In the genomic region with DNA sequence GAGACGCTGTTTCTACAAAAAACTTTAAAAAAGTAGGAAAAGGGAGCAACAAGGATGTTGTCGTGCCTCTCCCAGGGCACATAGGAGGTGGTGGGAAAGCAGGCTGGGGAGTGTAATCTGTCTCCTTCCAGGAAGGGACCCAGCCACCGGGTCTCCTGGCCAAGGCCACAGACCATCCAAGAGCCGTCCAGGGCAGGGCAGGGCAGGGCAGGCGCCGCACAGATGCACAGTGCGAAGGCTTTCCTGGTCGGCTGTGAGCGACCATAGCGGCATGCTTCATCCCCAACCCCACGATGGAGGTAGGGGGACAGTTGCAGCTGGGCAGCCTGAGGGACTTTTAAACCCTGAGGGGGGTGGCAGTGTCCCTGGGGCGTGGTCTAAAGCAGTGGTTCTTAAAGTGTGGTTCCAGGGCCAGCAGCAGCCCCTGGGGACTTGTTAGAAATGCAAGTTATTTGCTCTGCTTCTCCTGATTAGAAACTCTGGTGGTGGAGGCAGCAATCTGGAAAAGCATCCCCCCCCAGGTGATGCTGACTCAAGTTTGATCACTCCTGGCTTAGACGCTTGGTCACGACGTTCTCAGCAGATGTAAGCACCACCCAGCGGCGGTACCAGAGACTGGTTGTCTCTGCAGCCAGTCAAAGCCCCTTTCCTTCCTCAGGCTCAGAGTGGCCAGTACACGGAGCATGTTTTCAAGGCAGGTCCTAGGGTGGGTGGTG, we compare ENCODE assay signal across 16 cellular contexts.
DNase-seq lines count a peak whose midpoint lies in the region; ATAC-seq and TF ChIP-seq lines count a peak whose summit lies in the region.
"Had no signal": no experiment of that assay in that cellular context is flagged by ENCODE, and none has a peak within 500 bp of the region (broad histone marks: within the 10 kb centered on the region; RNA-seq: fewer than 3 reads in every experiment).

No MANE protein-coding gene starts in this region.

- H3K23ac ChIP-seq in IMR-90 (ENCODE audit: low read depth, low read length): no peak overlapping the region

- BruUV-seq in IMR-90 (replicated peaks; lab: Mats Ljungman, UMichigan): no TSS peak

- H3K14ac ChIP-seq in IMR-90 (replicated peaks; ENCODE audit: low read depth, low read length): no peak overlapping the region

- H3K4me1 Mint-ChIP-seq in activated T-cell treated with anti-CD3 and anti-CD28 coated beads, Interleukin-2, amount 50 U/mL, for 24 hours (ENCODE audit: low read depth): no peaks in the 10 kb centered on the region
- no peaks in the 10 kb centered on the region for H3K4me1 Mint-ChIP-seq in CD8-positive, alpha-beta T cell (ENCODE audit: low read depth)
- H3K4me1 Mint-ChIP-seq: neural crest cell had no signal

- peak overlapping the region; percentile 83 for H2AK9ac ChIP-seq in IMR-90 (replicated peaks; ENCODE audit: low read depth, low read length, poor library complexity)

- dilution Hi-C loops in IMR-90 (cut with HindIII; ENCODE audit: low sequenced_read_pairs, unreplicated experiment): no loop called here

- CTCF ChIA-PET in IMR-90 (lab: Yijun Ruan, JAX): no interaction called here
- CTCF ChIA-PET in CD8-positive, alpha-beta T cell (lab: Charles Lee): interaction anchor here (1.3 kb wide), 1 partner anchor 511 kb away, joined by 3 read pairs; no protein-coding TSS in a partner anchor

- POLR2A ChIA-PET in IMR-90 (lab: Charles Lee; ENCODE audit: unreplicated experiment): no interaction called here
- POLR2A ChIA-PET in CD8-positive, alpha-beta T cell (lab: Charles Lee): no interaction called here

- TF ChIP-seq POLR2A in IMR-90 (IDR thresholded peaks at IDR 0.05; ENCODE audit: low read depth, low read length) (no peak), prostate gland (IDR thresholded peaks at IDR 0.05) (no peak)

- no peak overlapping the region for H2BK20ac ChIP-seq in IMR-90 (ENCODE audit: low read depth, low read length)

- no peak overlapping the region for H3K4ac ChIP-seq in IMR-90 (ENCODE audit: low read depth, low read length)

- H3K9me3 ChIP-seq in IMR-90 (ENCODE audit: control insufficient read depth, insufficient read depth, low read length): no peaks in the 10 kb centered on the region
- H3K9me3 ChIP-seq in CD8-positive, alpha-beta T cell (ENCODE audit: low read length): no peaks in the 10 kb centered on the region
- no peaks in the 10 kb centered on the region for H3K9me3 ChIP-seq in prostate gland
- H3K9me3 ChIP-seq: left lung, thyroid gland had no signal

- H2BK15ac ChIP-seq in IMR-90 (ENCODE audit: low read depth, low read length): no peak overlapping the region

- H3K79me1 ChIP-seq in IMR-90 (ENCODE audit: low read depth in 1 of 2, low read length in 2 of 2): no peaks in the 10 kb centered on the region

- peak; percentile 13 for DNase-seq in DMS79 (lab: John Stamatoyannopoulos, UW)
- peak; percentile 55 for DNase-seq in IMR-90
- DNase-seq in cardiac fibroblast (ENCODE audit: low read depth in 2 of 2): peak; percentile 47 to 72
- peak; percentile 16 for DNase-seq in kidney glomerular epithelial cell (lab: John Stamatoyannopoulos, UW)
- DNase-seq in activated T-cell treated with anti-CD3 and anti-CD28 coated beads, Interleukin-2, amount 50 U/mL, for 24 hours: no peak
- DNase-seq in CD8-positive, alpha-beta T cell: no peak
- no peak for DNase-seq in GOT3 (lab: John Stamatoyannopoulos, UW)
- DNase-seq in prostate gland (ENCODE audit: low spot score): no peak
- DNase-seq: H7, left lung, NCI-H1436 treated with DMSO at 0.1 percent for 48 hours had no signal

- H4K8ac ChIP-seq in IMR-90 (ENCODE audit: low read depth in 2 of 2, low read length in 2 of 2): no peak overlapping the region

- H3K9me1 ChIP-seq in IMR-90 (ENCODE audit: insufficient read depth, low read length): no peaks in the 10 kb centered on the region

- no peak overlapping the region for H2BK5ac ChIP-seq in IMR-90 (ENCODE audit: low read depth, low read length, poor library complexity, severe bottlenecking)

- H2AK5ac ChIP-seq in IMR-90 (ENCODE audit: low read depth, low read length): no peak overlapping the region

- H3K4me1 ChIP-seq in IMR-90 (ENCODE audit: control insufficient read depth, insufficient read depth, low read length) (0 out of 2 replicates have a peak, but pooled peaks cover 2% of the 10 kb centered on the region), prostate gland (replicated peaks) (no peaks in the 10 kb centered on the region)
- H3K4me1 ChIP-seq in CD8-positive, alpha-beta T cell (ENCODE audit: insufficient read depth, low read length): no peaks in the 10 kb centered on the region
- H3K4me1 ChIP-seq: left lung had no signal

- H3K56ac ChIP-seq in IMR-90 (ENCODE audit: extremely low read depth, insufficient read depth, low read length): no peak overlapping the region

- in situ Hi-C loops in IMR-90 (cut with MboI; ENCODE audit: low sequenced_read_pairs): loop anchor here (10.0 kb wide), 1 partner anchor 511 kb away; no protein-coding TSS in a partner anchor

- no peaks in the 10 kb centered on the region for H3K36me3 ChIP-seq in IMR-90 (ENCODE audit: control insufficient read depth, insufficient read depth, low read length)
- H3K36me3 ChIP-seq in CD8-positive, alpha-beta T cell (ENCODE audit: insufficient read depth, low read length): no peaks in the 10 kb centered on the region
- no peaks in the 10 kb centered on the region for H3K36me3 ChIP-seq in prostate gland
- H3K36me3 ChIP-seq: left lung, thyroid gland had no signal

- no peak for TF ChIP-seq RAD21 in IMR-90 (IDR thresholded peaks at IDR 0.05; ENCODE audit: low read length)

- H3K9me3 Mint-ChIP-seq in activated T-cell treated with anti-CD3 and anti-CD28 coated beads, Interleukin-2, amount 50 U/mL, for 24 hours: no peaks in the 10 kb centered on the region
- H3K9me3 Mint-ChIP-seq in CD8-positive, alpha-beta T cell: no peaks in the 10 kb centered on the region
- H3K9me3 Mint-ChIP-seq: activated naive CD4-positive, alpha-beta T cell treated with anti-CD3 and anti-CD28 coated beads, Interleukin-2, amount 50 U/mL, for 72 hours; dendritic cell treated with granulocyte-macrophage colony-stimulating factor and Interleukin-4, amounts not matched to agents 40 ng/mL and 50 ng/mL, for 4 days; neural crest cell had no signal

- H4K5ac ChIP-seq in IMR-90 (ENCODE audit: low read depth, low read length): no peak overlapping the region

- no peak overlapping the region for H3K27ac Mint-ChIP-seq in activated T-cell treated with anti-CD3 and anti-CD28 coated beads, Interleukin-2, amount 50 U/mL, for 24 hours
- H3K27ac Mint-ChIP-seq in CD8-positive, alpha-beta T cell: no peak overlapping the region
- H3K27ac Mint-ChIP-seq: activated naive CD4-positive, alpha-beta T cell treated with anti-CD3 and anti-CD28 coated beads, Interleukin-2, amount 50 U/mL, for 72 hours; dendritic cell treated with granulocyte-macrophage colony-stimulating factor and Interleukin-4, amounts not matched to agents 40 ng/mL and 50 ng/mL, for 4 days had no signal

- H3K27me3 Mint-ChIP-seq in activated T-cell treated with anti-CD3 and anti-CD28 coated beads, Interleukin-2, amount 50 U/mL, for 24 hours: peaks cover 9% of the 10 kb centered on the region
- H3K27me3 Mint-ChIP-seq in CD8-positive, alpha-beta T cell (ENCODE audit: low read depth): peaks cover 4% of the 10 kb centered on the region

- intact Hi-C loops in IMR-90 (cut with micrococcal nuclease): no loop called here
- intact Hi-C loops in CD8-positive, alpha-beta T cell (cut with DNase I, micrococcal nuclease): no loop called here
- intact Hi-C loops in prostate gland (cut with DNase I): no loop called here

- no peak overlapping the region for H3K4me3 Mint-ChIP-seq in activated T-cell treated with anti-CD3 and anti-CD28 coated beads, Interleukin-2, amount 50 U/mL, for 24 hours
- H3K4me3 Mint-ChIP-seq in CD8-positive, alpha-beta T cell: no peak overlapping the region
- H3K4me3 Mint-ChIP-seq: dendritic cell treated with granulocyte-macrophage colony-stimulating factor and Interleukin-4, amounts not matched to agents 40 ng/mL and 50 ng/mL, for 4 days; neural crest cell had no signal

- H3K4me3 ChIP-seq in IMR-90 (ENCODE audit: insufficient read depth, low read depth, low read length): no peak overlapping the region
- H3K4me3 ChIP-seq in cardiac fibroblast (replicated peaks in 1 of 2; ENCODE audit: low read depth in 2 of 2, low read length in 2 of 2): no peak overlapping the region
- H3K4me3 ChIP-seq in CD8-positive, alpha-beta T cell (ENCODE audit: low read depth, low read length): no peak overlapping the region
- H3K4me3 ChIP-seq in prostate gland: no peak overlapping the region
- H3K4me3 ChIP-seq: left lung, skin epidermis, thyroid gland had no signal

- H3K27me3 ChIP-seq in IMR-90 (ENCODE audit: control insufficient read depth, insufficient read depth, low read length) (no peaks in the 10 kb centered on the region), prostate gland (replicated peaks; ENCODE audit: insufficient read depth) (no peaks in the 10 kb centered on the region)
- no peaks in the 10 kb centered on the region for H3K27me3 ChIP-seq in CD8-positive, alpha-beta T cell (ENCODE audit: insufficient read depth, low read length)
- H3K27me3 ChIP-seq: thyroid gland had no signal

- 100% methylated on average over 2 of the region's 18 CpGs; no CpG with 5 or more reads in 1 of the 2 experiments for WGBS in IMR-90 (ENCODE audit: extremely low coverage in 2 of 2, insufficient read length in 1 of 2), 2 experiments
- 77% methylated on average over 18 of the region's 18 CpGs for WGBS in prostate gland

- H3K4me2 ChIP-seq in IMR-90 (ENCODE audit: low read depth, low read length): no peak overlapping the region

- no peaks in the 10 kb centered on the region for H3K36me3 Mint-ChIP-seq in activated T-cell treated with anti-CD3 and anti-CD28 coated beads, Interleukin-2, amount 50 U/mL, for 24 hours (ENCODE audit: low read depth)
- no peaks in the 10 kb centered on the region for H3K36me3 Mint-ChIP-seq in CD8-positive, alpha-beta T cell
- H3K36me3 Mint-ChIP-seq: activated naive CD4-positive, alpha-beta T cell treated with anti-CD3 and anti-CD28 coated beads, Interleukin-2, amount 50 U/mL, for 72 hours had no signal

- H2AFZ ChIP-seq in IMR-90 (replicated peaks; ENCODE audit: low read length, poor library complexity): no peak overlapping the region

- TF ChIP-seq CTCF in IMR-90 (conservative IDR thresholded peaks at IDR 0.05; ENCODE audit: low read depth, low read length): no peak
- TF ChIP-seq CTCF in cardiac fibroblast (IDR thresholded peaks at IDR 0.05; ENCODE audit: low read depth, low read length): peak; percentile 48
- TF ChIP-seq CTCF in CD8-positive, alpha-beta T cell (IDR thresholded peaks at IDR 0.05): no peak
- TF ChIP-seq CTCF in prostate gland (IDR thresholded peaks at IDR 0.05): no peak

- H2BK120ac ChIP-seq in IMR-90 (ENCODE audit: low read depth, low read length): no peak overlapping the region

- H3K18ac ChIP-seq in IMR-90 (ENCODE audit: low read depth, low read length): no peak overlapping the region

- no peak overlapping the region for H3K9ac ChIP-seq in IMR-90 (ENCODE audit: low read depth, low read length)

- no peaks in the 10 kb centered on the region for H4K20me1 ChIP-seq in IMR-90 (ENCODE audit: insufficient read depth, low read length)

- peak; percentile 30 for ATAC-seq in IMR-90 (ENCODE audit: low read depth)
- no peak for ATAC-seq in CD8-positive, alpha-beta T cell
- ATAC-seq: activated naive CD4-positive, alpha-beta T cell treated with anti-CD3 and anti-CD28 coated beads, Interleukin-2, amount 50 U/mL, for 72 hours; left lung had no signal

- H4K91ac ChIP-seq in IMR-90 (ENCODE audit: insufficient read depth, low read depth, low read length): no peak overlapping the region

- H3K27ac ChIP-seq in IMR-90 (ENCODE audit: insufficient read depth, low read length) (no peak overlapping the region), prostate gland (no peak overlapping the region)
- H3K27ac ChIP-seq in CD8-positive, alpha-beta T cell (ENCODE audit: low read depth, low read length): no peak overlapping the region
- H3K27ac ChIP-seq: left lung, skin epidermis, thyroid gland had no signal

Comparison
In these comparisons a context has a peak if more than half of its experiments do, and no peak if none do; other contexts are left out.
1. DNase-seq: peak in DMS79 (single experiment), IMR-90 (single experiment), cardiac fibroblast (2 of 2) and kidney glomerular epithelial cell (single experiment); none in activated T-cell treated with anti-CD3 and anti-CD28 coated beads, Interleukin-2, amount 50 U/mL, for 24 hours (single experiment), CD8-positive, alpha-beta T cell (0 of 7), GOT3 (single experiment) and prostate gland (single experiment).